ENCODE assay signal across 17 cellular contexts in the genomic region with DNA sequence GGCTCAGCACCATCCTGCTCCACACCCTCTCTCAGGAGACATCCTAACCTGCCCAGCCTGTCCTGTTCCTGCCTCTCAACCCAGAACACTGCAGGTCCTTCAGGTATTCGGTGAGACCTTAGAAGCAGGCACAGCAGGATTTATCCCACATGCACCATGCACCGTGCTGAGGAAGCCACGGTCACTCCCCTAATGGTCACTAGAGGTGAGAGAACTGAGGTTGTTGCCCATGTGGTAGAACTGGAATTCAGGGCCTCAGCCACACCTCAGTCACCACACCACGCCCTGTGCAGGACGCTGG. TPM values are rescaled to one million over a fixed set of nuclear protein-coding genes. Genes with fewer than 3 reads are reported as not detected.
A peak's percentile ranks its signal among the peaks of the same experiment; 100 is the strongest.
DNase-seq lines count a peak whose midpoint lies in the region; ATAC-seq and TF ChIP-seq lines count a peak whose summit lies in the region.
"Had no signal": no experiment of that assay in that cellular context is flagged by ENCODE, and none has a peak within 500 bp of the region (broad histone marks: within the 10 kb centered on the region; RNA-seq: fewer than 3 reads in every experiment).

No MANE protein-coding gene starts in this region.

- H3K36me3 ChIP-seq in aorta (ENCODE audit: control insufficient read depth in 1 of 2, insufficient read depth in 2 of 2, low read length in 1 of 2) = no peaks in the 10 kb centered on the region

- no peak overlapping the region for H3K27ac ChIP-seq in right cardiac atrium (ENCODE audit: low read length)
- no peak overlapping the region for H3K27ac ChIP-seq in aorta (ENCODE audit: low read depth in 1 of 2, low read length in 2 of 2)

- CTCF ChIA-PET in MCF 10A (lab: Yijun Ruan, JAX) = no interaction called here

- intact Hi-C loops in cardiac septum (cut with DNase I) (no loop called here), right cardiac atrium (cut with DNase I) (no loop called here), aorta (cut with DNase I) (no loop called here), MCF 10A (cut with micrococcal nuclease) (no loop called here)

- H3K4me3 Mint-ChIP-seq in T-helper 17 cell (peak overlapping the region; percentile 31), glutamatergic neuron (ENCODE audit: unreplicated experiment) (no peak overlapping the region), MCF 10A (ENCODE audit: unreplicated experiment) (no peak overlapping the region)

- ATAC-seq in right cardiac atrium (no peak), T-helper 17 cell (no peak), aorta (ENCODE audit: low FRiP score) (no peak)

- H3K4me1 ChIP-seq in right cardiac atrium (ENCODE audit: control insufficient read depth, insufficient read depth, low read length) (no peaks in the 10 kb centered on the region), aorta (ENCODE audit: control insufficient read depth in 1 of 2, insufficient read depth in 2 of 2, low read length in 2 of 2) (no peaks in the 10 kb centered on the region)

- TF ChIP-seq CTCF in glutamatergic neuron (IDR thresholded peaks at IDR 0.05; ENCODE audit: partially characterized antibody, unreplicated experiment) (no peak), MCF 10A (IDR thresholded peaks at IDR 0.05; ENCODE audit: unreplicated experiment) (no peak)

- H3K9me3 ChIP-seq in right cardiac atrium (ENCODE audit: control insufficient read depth, low read length) (no peaks in the 10 kb centered on the region), T-helper 17 cell (ENCODE audit: control insufficient read depth, low read length, poor library complexity, severe bottlenecking) (no peaks in the 10 kb centered on the region), aorta (ENCODE audit: control insufficient read depth, low read length) (no peaks in the 10 kb centered on the region)

- 87% methylated on average over 5 of the region's 5 CpGs for WGBS in right cardiac atrium
- WGBS in aorta, 2 donors = 89 to 92% methylated on average over 5 of the region's 5 CpGs

- H3K36me3 Mint-ChIP-seq in T-helper 17 cell (ENCODE audit: low read depth) (peaks cover 4% of the 10 kb centered on the region), glutamatergic neuron (ENCODE audit: unreplicated experiment) (peaks cover 8% of the 10 kb centered on the region), MCF 10A (ENCODE audit: insufficient read depth, unreplicated experiment) (no peaks in the 10 kb centered on the region)

- H3K27ac Mint-ChIP-seq in T-helper 17 cell (peak overlapping the region; percentile 78), glutamatergic neuron (ENCODE audit: unreplicated experiment) (peak overlapping the region; percentile 25), MCF 10A (ENCODE audit: low read depth, unreplicated experiment) (no peak overlapping the region)

- POLR2A ChIA-PET in MCF 10A (lab: Yijun Ruan, JAX) = no interaction called here

- DNase-seq in cardiac septum (ENCODE audit: low spot score) = peak; percentile 4
- no peak for DNase-seq in right cardiac atrium
- no peak for DNase-seq in T-helper 17 cell
- no peak for DNase-seq in glutamatergic neuron
- peak; percentile 25 to 70 for DNase-seq in aorta
- no peak for DNase-seq in midbrain (lab: John Stamatoyannopoulos, UW)
- DNase-seq in inferior parietal cortex (ENCODE audit: extremely low spot score) = no peak
- no peak for DNase-seq in MCF 10A (ENCODE audit: unreplicated experiment)
- DNase-seq: DMS 273 treated with DMSO at 0.1 percent for 48 hours, GF-D8, GOT3, KG1, NCI-H1105, NCI-H1694, NCI-H2227 treated with DMSO at 0.1 percent for 48 hours, NCI-H524 treated with DMSO at 0.1 percent for 48 hours, SIG-M5 had no signal

- H3K27me3 ChIP-seq in right cardiac atrium (ENCODE audit: control insufficient read depth, insufficient read depth) (no peaks in the 10 kb centered on the region), aorta (ENCODE audit: control insufficient read depth in 1 of 2, insufficient read depth in 2 of 2, low read length in 1 of 2) (no peaks in the 10 kb centered on the region)

- H3K27me3 Mint-ChIP-seq in T-helper 17 cell (peaks cover 7% of the 10 kb centered on the region), glutamatergic neuron (ENCODE audit: unreplicated experiment) (peaks cover 5% of the 10 kb centered on the region), MCF 10A (ENCODE audit: insufficient read depth, unreplicated experiment) (peaks cover 42% of the 10 kb centered on the region)

- H3K4me1 Mint-ChIP-seq in T-helper 17 cell = peaks cover 41% of the 10 kb centered on the region
- H3K4me1 Mint-ChIP-seq in glutamatergic neuron (ENCODE audit: low read depth, unreplicated experiment) = peaks cover 19% of the 10 kb centered on the region
- H3K4me1 Mint-ChIP-seq in MCF 10A (ENCODE audit: insufficient read depth, unreplicated experiment) = no peaks in the 10 kb centered on the region

- H3K9me3 Mint-ChIP-seq in glutamatergic neuron (ENCODE audit: unreplicated experiment) (peaks cover 4% of the 10 kb centered on the region), MCF 10A (ENCODE audit: unreplicated experiment) (no peaks in the 10 kb centered on the region)

- no TSS peak for BruUV-seq in MCF 10A (replicated peaks; lab: Mats Ljungman, UMichigan)

- no peak overlapping the region for H3K4me3 ChIP-seq in right cardiac atrium (ENCODE audit: low read length)
- H3K4me3 ChIP-seq in aorta (ENCODE audit: low read length in 2 of 2) = no peak overlapping the region

RNA-seq across cellular contexts. Expression of a gene that starts 36.9 kb away (rescaled TPM):
- total RNA-seq in cardiac septum (0.57 TPM), right cardiac atrium (under 1 TPM; 0.17 to 0.95 (median 0.50) TPM), T-helper 17 cell (10 to 100 TPM; 27.1 to 28.9 TPM), glutamatergic neuron (ENCODE audit: unreplicated experiment) (166 TPM), aorta (1 to 10 TPM; 2.0 to 2.1 TPM), MCF 10A (2022) (not detected in 2 replicates)
- polyA plus RNA-seq in right cardiac atrium (0.38 TPM), aorta (1 to 10 TPM in 1 of 2 donors, under 1 TPM in 1; 0.41 to 1.8 TPM)

Comparison
In these comparisons a context has a peak if more than half of its experiments do, and no peak if none do; other contexts are left out.
1. DNase-seq: peak in cardiac septum (single experiment) and aorta (2 of 2); none in right cardiac atrium (0 of 3), T-helper 17 cell (0 of 3), glutamatergic neuron (single experiment), midbrain (single experiment), inferior parietal cortex (single experiment) and MCF 10A (single experiment).
2. RNA of a gene that starts 36.9 kb away (total RNA-seq): 166 TPM in glutamatergic neuron (single experiment) and 27.1 to 28.9 TPM in T-helper 17 cell; 2.0 to 2.1 TPM in aorta, 0.17 to 0.95 TPM in right cardiac atrium, 0.57 TPM in cardiac septum (single experiment) and not detected in MCF 10A; every median in the first group is over 4 times any median in the second.